Comparison of ENCODE assay signal across 8 cellular contexts in the genomic region with DNA sequence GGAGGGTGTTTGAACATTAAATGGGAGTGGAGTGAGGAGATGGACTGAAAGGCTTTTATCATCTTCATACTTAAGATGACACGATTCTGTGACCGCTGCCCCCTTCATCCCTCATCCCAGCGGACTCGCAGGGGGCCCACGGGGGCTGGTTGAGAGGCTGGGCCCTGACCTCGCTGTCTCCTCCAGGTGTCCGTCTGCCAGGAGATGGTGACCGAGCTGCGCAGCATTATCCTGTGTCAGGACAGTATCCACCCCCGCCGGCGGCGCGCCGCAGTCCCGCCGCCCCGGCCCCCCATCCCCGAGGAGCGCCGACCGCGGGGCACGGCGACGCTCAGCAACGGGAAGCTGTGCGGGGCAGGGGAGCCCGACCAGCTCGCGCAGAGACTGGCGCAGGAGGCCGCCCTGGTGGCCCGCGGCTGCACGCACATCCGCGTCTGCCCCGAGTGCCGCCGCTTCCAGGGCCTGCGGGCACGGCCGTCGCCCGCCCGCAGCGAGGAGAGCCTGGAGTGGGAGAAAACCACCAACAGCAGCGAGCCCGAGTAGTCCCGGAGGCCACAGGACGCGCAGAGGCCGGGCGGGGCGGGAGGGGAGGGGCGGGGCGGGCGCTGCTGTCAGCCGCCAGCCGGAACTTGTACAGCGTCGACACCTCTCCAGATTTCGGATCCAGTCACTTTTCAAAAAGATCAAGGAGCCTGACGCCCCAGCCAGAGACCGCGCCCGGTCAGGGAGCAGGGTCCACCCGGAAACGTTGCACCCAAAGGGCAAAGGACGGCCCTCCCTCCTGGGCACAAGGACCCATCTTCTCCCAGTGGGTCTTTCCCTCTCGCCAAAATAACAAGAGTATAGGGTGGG. TPM values are rescaled to one million over a fixed set of nuclear protein-coding genes. Genes with fewer than 3 reads are reported as not detected.
DNase-seq lines count a peak whose midpoint lies in the region; TF ChIP-seq lines count a peak whose summit lies in the region.

No MANE protein-coding gene starts in this region.

- in situ Hi-C loops in brain microvascular endothelial cell (cut with HindIII; ENCODE audit: low pct_ligation_motif_present, low sequenced_read_pairs) = no loop called here

- H3K27ac Mint-ChIP-seq in immature natural killer cell = peak overlapping the region in 4 of 6 donors; percentile 46 to 86 (median 54)

- CTCF ChIA-PET in GM10248 (lab: Yijun Ruan, JAX) = interaction anchor here (1.0 to 1.3 kb wide), 2 partner anchors 17 to 22 kb away, joined by 3 to 4 read pairs; no protein-coding TSS in a partner anchor

- no peaks in the 10 kb centered on the region for H3K9me3 Mint-ChIP-seq in immature natural killer cell

- peak overlapping the region; percentile 74 to 89 (median 77) for H3K4me3 Mint-ChIP-seq in immature natural killer cell

- H3K36me3 Mint-ChIP-seq in immature natural killer cell = peaks cover 0 to 4% (median 0%) of the 10 kb centered on the region in 3 donors

- H3K27me3 Mint-ChIP-seq in immature natural killer cell (ENCODE audit: low read depth in 3 of 3) = peaks cover 2 to 24% (median 7%) of the 10 kb centered on the region in 3 donors

- H3K4me3 ChIP-seq in HL-60 (replicated peaks; ENCODE audit: insufficient read depth, low read length) (peak overlapping the region; percentile 28), brain microvascular endothelial cell (ENCODE audit: low read depth, low read length) (peak overlapping the region; percentile 39)

- POLR2A ChIA-PET in GM10248 (lab: Yijun Ruan, JAX) = no interaction called here

- TF ChIP-seq CTCF in GM10248 (IDR thresholded peaks at IDR 0.05; ENCODE audit: control extremely low read depth, extremely low read depth, low read depth, missing control alignments) (peak; percentile 5), HL-60 (IDR thresholded peaks at IDR 0.05; ENCODE audit: insufficient read depth, low read length) (no peak), brain microvascular endothelial cell (IDR thresholded peaks at IDR 0.05; ENCODE audit: low read depth, low read length, missing control alignments) (peak; percentile 18)

- no peak overlapping the region for H3K27ac ChIP-seq in HL-60 (replicated peaks)
- H3K27ac ChIP-seq in brain microvascular endothelial cell = no peak overlapping the region

- H3K27me3 ChIP-seq in HL-60 (ENCODE audit: insufficient read depth, poor library complexity, severe bottlenecking) = peaks cover 37% of the 10 kb centered on the region
- H3K27me3 ChIP-seq in brain microvascular endothelial cell (replicated peaks) = peaks cover 8% of the 10 kb centered on the region

- DNase-seq in GM10248 (ENCODE audit: extremely low spot score) (peak; percentile 30), HL-60 (ENCODE audit: low read depth in 1 of 2, low spot score in 1 of 2) (peak; percentile 14 to 27), T-helper 1 cell (peak in 3 of 5 donors; percentile 4 to 48 (median 23)), brain microvascular endothelial cell (peak; percentile 9), immature natural killer cell (peak; percentile 64 to 67 (median 64)), SW 1271 (lab: John Stamatoyannopoulos, UW) (no peak), GF-D8 (lab: John Stamatoyannopoulos, UW) (no peak)
- peak; percentile 2 to 5 for DNase-seq in stimulated activated CD4-positive, alpha-beta T cell treated with anti-CD3 and anti-CD28 coated beads, Interleukin-15, amount 100 ng/mL, for 1 hour (ENCODE audit: low read depth in 1 of 2, low spot score in 1 of 2)

- H3K36me3 ChIP-seq in brain microvascular endothelial cell (replicated peaks) = no peaks in the 10 kb centered on the region

- peaks cover 14% of the 10 kb centered on the region in 2 donors for H3K4me1 Mint-ChIP-seq in immature natural killer cell

RNA-seq across cellular contexts. Expression of gene TBCEL, which starts 38.0 kb away (rescaled TPM):
- polyA plus RNA-seq in immature natural killer cell = 1 to 10 TPM; 3.9 to 6.6 (median 5.5) TPM

Comparison
In these comparisons a context has a peak if more than half of its experiments do, and no peak if none do; other contexts are left out.
1. DNase-seq: peak in GM10248 (single experiment), HL-60 (2 of 2), T-helper 1 cell (3 of 5), brain microvascular endothelial cell (single experiment), immature natural killer cell (3 of 3) and stimulated activated CD4-positive, alpha-beta T cell treated with anti-CD3 and anti-CD28 coated beads, Interleukin-15, amount 100 ng/mL, for 1 hour (2 of 2); none in SW 1271 (0 of 2) and GF-D8 (single experiment).